1 cellular context compared by ENCODE assay signal in genomic region chr17:37413875-37414519, GRCh38.
TF ChIP-seq lines count a peak whose summit lies in the region.

No MANE protein-coding gene starts in this region.

TF ChIP-seq in GM12878, 131 proteins besides CTCF, POLR2A, EP300 and RAD21:
- TF ChIP-seq ZNF207 (IDR thresholded peaks at IDR 0.05; ENCODE audit: borderline replicate concordance) (no peak), SPI1 (IDR thresholded peaks at IDR 0.05; ENCODE audit: borderline replicate concordance, insufficient read depth, low read depth, low read length) (peak; percentile 85; the same call in 1 of the 2 replicates), ASH2L (IDR thresholded peaks at IDR 0.05; ENCODE audit: borderline replicate concordance, low read depth) (no peak), RELB (IDR thresholded peaks at IDR 0.05; ENCODE audit: low read depth) (peak; percentile 50; the same call in 1 of the 2 replicates), IKZF2 (IDR thresholded peaks at IDR 0.05) (peak; percentile 61 to 62; a peak in 3 of 4 replicates), SMARCA5 (IDR thresholded peaks at IDR 0.05) (peak; percentile 30; the same call in 1 of the 2 replicates), NBN (IDR thresholded peaks at IDR 0.05) (0 out of 2 replicates have a peak, but pooled peaks have one; percentile 52), ATF7 (IDR thresholded peaks at IDR 0.05; ENCODE audit: low read depth) (peak; percentile 72), ZBTB33 (IDR thresholded peaks at IDR 0.05) (no peak), IKZF1 (conservative IDR thresholded peaks at IDR 0.05) (peak; percentile 46; the same call in 1 of the 2 replicates), NR2C1 (IDR thresholded peaks at IDR 0.05) (peak; percentile 52; the same call in 1 of the 2 replicates)
- TF ChIP-seq, protein P1, sequence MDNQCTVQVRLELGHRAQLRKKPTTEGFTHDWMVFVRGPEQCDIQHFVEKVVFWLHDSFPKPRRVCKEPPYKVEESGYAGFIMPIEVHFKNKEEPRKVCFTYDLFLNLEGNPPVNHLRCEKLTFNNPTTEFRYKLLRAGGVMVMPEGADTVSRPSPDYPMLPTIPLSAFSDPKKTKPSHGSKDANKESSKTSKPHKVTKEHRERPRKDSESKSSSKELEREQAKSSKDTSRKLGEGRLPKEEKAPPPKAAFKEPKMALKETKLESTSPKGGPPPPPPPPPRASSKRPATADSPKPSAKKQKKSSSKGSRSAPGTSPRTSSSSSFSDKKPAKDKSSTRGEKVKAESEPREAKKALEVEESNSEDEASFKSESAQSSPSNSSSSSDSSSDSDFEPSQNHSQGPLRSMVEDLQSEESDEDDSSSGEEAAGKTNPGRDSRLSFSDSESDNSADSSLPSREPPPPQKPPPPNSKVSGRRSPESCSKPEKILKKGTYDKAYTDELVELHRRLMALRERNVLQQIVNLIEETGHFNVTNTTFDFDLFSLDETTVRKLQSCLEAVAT (IDR thresholded peaks at IDR 0.05): no peak
